8 cellular contexts compared by ENCODE assay signal in genomic region chr6:79048611-79049010, GRCh38. TPM values are rescaled to one million over a fixed set of nuclear protein-coding genes. Genes with fewer than 3 reads are reported as not detected.
A peak's percentile ranks its signal among the peaks of the same experiment; 100 is the strongest.
DNase-seq lines count a peak whose midpoint lies in the region; ATAC-seq and TF ChIP-seq lines count a peak whose summit lies in the region.

No MANE protein-coding gene starts in this region.

- no peak overlapping the region for H3K27ac ChIP-seq in Peyer's patch

- no peak for ATAC-seq in HG03097 (IDR thresholded peaks at IDR 0.05; ENCODE audit: low FRiP score, unreplicated experiment)
- ATAC-seq in HG03571 (IDR thresholded peaks at IDR 0.05; ENCODE audit: unreplicated experiment) = no peak

- no peaks in the 10 kb centered on the region for H3K4me1 ChIP-seq in Peyer's patch

- no peak overlapping the region for H3K4me3 ChIP-seq in GM12865 (ENCODE audit: low read depth, low read length)
- no peak overlapping the region for H3K4me3 ChIP-seq in Peyer's patch
- H3K4me3 ChIP-seq in foreskin fibroblast (ENCODE audit: low read depth in 1 of 2, low read length in 2 of 2) = no peak overlapping the region

- no peak for TF ChIP-seq POLR2A in Peyer's patch (IDR thresholded peaks at IDR 0.05)

- DNase-seq in ACHN = peak; percentile 58
- no peak for DNase-seq in GM12865 (ENCODE audit: low read depth)
- no peak for DNase-seq in Peyer's patch
- peak in 1 of 2 donors; percentile 40 for DNase-seq in foreskin fibroblast
- DNase-seq in activated effector memory CD4-positive, alpha-beta T cell treated with anti-CD3 and anti-CD28 coated beads, Interleukin-2, amount 50 U/mL, for 16 hours = no peak
- no peak for DNase-seq in NCI-H187 treated with DMSO at 0.1 percent for 48 hours (lab: John Stamatoyannopoulos, UW)

- H3K36me3 ChIP-seq in Peyer's patch = peaks cover 0 to 16% (median 0%) of the 10 kb centered on the region in 3 donors

- in situ Hi-C loops in ACHN (cut with HindIII; ENCODE audit: low pct_ligation_motif_present, low pct_unique_long_range_greater_than_20kb, low sequenced_read_pairs) = no loop called here

- H3K9me3 ChIP-seq in Peyer's patch = no peaks in the 10 kb centered on the region

- H3K27me3 ChIP-seq in Peyer's patch = no peaks in the 10 kb centered on the region

- TF ChIP-seq CTCF in GM12865 (IDR thresholded peaks at IDR 0.05; ENCODE audit: insufficient read depth, low read depth, low read length, missing control alignments) = peak; percentile 28
- peak in 4 of 6 experiments; percentile 5 to 46 (median 31) for TF ChIP-seq CTCF in Peyer's patch (IDR thresholded peaks at IDR 0.05)
- peak; percentile 42 for TF ChIP-seq CTCF in foreskin fibroblast (IDR thresholded peaks at IDR 0.05; ENCODE audit: low read depth, low read length)

RNA-seq across cellular contexts. Expression of gene PHIP, which starts 29.4 kb away (rescaled TPM):
- total RNA-seq in Peyer's patch = 10 to 100 TPM; 20.2 to 65.2 (median 25.1) TPM
